Comparison of ENCODE assay signal across 2 cellular contexts in the genomic region with DNA sequence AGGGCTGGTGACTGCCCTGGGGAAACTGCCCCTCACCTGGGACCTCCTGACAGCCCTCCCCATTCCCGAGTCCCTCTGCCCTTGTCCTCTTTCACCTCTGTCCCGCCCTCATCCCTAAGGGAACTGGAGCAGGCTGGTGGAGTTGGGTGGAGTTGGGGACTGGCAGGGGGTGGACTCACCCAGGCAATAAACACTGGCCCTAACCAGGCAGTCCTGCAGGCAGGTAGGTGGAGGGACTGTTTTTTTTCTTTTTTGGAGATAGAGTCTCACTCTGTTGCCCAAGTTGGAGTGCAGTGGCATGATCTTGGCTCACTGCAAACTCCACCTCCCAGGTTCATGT.
TF ChIP-seq lines count a peak whose summit lies in the region.

No MANE protein-coding gene starts in this region.

TF ChIP-seq in HEK293, 187 proteins besides CTCF, POLR2A, EP300 and RAD21:
- peak; percentile 75 for TF ChIP-seq KLF1 (tag by site-specific recombination; IDR thresholded peaks at IDR 0.05)
- TF ChIP-seq SP3 (tag by site-specific recombination; IDR thresholded peaks at IDR 0.05) = 0 out of 2 replicates have a peak, but pooled peaks have one; percentile 6
- no peak; the same call in 1 of the 2 replicates for TF ChIP-seq ZBTB48 (tag by site-specific recombination; IDR thresholded peaks at IDR 0.05)
- TF ChIP-seq SP2 (tag by site-specific recombination; IDR thresholded peaks at IDR 0.05) = peak; percentile 25; the same call in 1 of the 2 replicates

TF ChIP-seq in H1, 55 proteins besides CTCF, POLR2A, EP300 and RAD21:
- TF ChIP-seq CREB1 (IDR thresholded peaks at IDR 0.05) (no peak), TAF1 (IDR thresholded peaks at IDR 0.05; ENCODE audit: low read depth, low read length) (no peak), KDM4A (IDR thresholded peaks at IDR 0.05; ENCODE audit: low read depth, low read length, severe bottlenecking) (no peak), SP4 (IDR thresholded peaks at IDR 0.05; ENCODE audit: low read length) (no peak), NANOG (IDR thresholded peaks at IDR 0.05; ENCODE audit: insufficient read depth, low read depth, low read length, poor library complexity, severe bottlenecking) (no peak), YY1 (IDR thresholded peaks at IDR 0.05; ENCODE audit: low read depth, low read length) (no peak), BCL11A (IDR thresholded peaks at IDR 0.05; ENCODE audit: low read depth in 2 of 2, low read length in 2 of 2) (no peak), SRF (IDR thresholded peaks at IDR 0.05; ENCODE audit: low read depth, low read length) (no peak), CHD1 (IDR thresholded peaks at IDR 0.05; ENCODE audit: low read depth, low read length) (no peak), NRF1 (IDR thresholded peaks at IDR 0.05; ENCODE audit: low read depth, low read length) (no peak), TAF7 (optimal IDR thresholded peaks at IDR 0.05; ENCODE audit: borderline replicate concordance, low read depth, low read length) (no peak), BACH1 (IDR thresholded peaks at IDR 0.05; ENCODE audit: low read length) (no peak), SP2 (IDR thresholded peaks at IDR 0.05; ENCODE audit: low read length) (no peak)
- TF ChIP-seq, protein P1, sequence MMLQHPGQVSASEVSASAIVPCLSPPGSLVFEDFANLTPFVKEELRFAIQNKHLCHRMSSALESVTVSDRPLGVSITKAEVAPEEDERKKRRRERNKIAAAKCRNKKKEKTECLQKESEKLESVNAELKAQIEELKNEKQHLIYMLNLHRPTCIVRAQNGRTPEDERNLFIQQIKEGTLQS (IDR thresholded peaks at IDR 0.05; ENCODE audit: insufficient read depth, low read depth, low read length) = no peak
- TF ChIP-seq, protein P2, sequence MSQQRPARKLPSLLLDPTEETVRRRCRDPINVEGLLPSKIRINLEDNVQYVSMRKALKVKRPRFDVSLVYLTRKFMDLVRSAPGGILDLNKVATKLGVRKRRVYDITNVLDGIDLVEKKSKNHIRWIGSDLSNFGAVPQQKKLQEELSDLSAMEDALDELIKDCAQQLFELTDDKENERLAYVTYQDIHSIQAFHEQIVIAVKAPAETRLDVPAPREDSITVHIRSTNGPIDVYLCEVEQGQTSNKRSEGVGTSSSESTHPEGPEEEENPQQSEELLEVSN (IDR thresholded peaks at IDR 0.05) = no peak
- TF ChIP-seq, protein P3, sequence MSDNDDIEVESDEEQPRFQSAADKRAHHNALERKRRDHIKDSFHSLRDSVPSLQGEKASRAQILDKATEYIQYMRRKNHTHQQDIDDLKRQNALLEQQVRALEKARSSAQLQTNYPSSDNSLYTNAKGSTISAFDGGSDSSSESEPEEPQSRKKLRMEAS (IDR thresholded peaks at IDR 0.05) = no peak
